ENCODE assay signal across 1 cellular context in genomic region chr10:70950062-70950461, GRCh38.
TF ChIP-seq lines count a peak whose summit lies in the region.

No MANE protein-coding gene starts in this region.

TF ChIP-seq in HEK293, 187 proteins besides CTCF, POLR2A, EP300 and RAD21 (continued from another document):
- TF ChIP-seq, protein P1, sequence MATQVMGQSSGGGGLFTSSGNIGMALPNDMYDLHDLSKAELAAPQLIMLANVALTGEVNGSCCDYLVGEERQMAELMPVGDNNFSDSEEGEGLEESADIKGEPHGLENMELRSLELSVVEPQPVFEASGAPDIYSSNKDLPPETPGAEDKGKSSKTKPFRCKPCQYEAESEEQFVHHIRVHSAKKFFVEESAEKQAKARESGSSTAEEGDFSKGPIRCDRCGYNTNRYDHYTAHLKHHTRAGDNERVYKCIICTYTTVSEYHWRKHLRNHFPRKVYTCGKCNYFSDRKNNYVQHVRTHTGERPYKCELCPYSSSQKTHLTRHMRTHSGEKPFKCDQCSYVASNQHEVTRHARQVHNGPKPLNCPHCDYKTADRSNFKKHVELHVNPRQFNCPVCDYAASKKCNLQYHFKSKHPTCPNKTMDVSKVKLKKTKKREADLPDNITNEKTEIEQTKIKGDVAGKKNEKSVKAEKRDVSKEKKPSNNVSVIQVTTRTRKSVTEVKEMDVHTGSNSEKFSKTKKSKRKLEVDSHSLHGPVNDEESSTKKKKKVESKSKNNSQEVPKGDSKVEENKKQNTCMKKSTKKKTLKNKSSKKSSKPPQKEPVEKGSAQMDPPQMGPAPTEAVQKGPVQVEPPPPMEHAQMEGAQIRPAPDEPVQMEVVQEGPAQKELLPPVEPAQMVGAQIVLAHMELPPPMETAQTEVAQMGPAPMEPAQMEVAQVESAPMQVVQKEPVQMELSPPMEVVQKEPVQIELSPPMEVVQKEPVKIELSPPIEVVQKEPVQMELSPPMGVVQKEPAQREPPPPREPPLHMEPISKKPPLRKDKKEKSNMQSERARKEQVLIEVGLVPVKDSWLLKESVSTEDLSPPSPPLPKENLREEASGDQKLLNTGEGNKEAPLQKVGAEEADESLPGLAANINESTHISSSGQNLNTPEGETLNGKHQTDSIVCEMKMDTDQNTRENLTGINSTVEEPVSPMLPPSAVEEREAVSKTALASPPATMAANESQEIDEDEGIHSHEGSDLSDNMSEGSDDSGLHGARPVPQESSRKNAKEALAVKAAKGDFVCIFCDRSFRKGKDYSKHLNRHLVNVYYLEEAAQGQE (tag by site-specific recombination; IDR thresholded peaks at IDR 0.05), result peak; percentile 87
